In the genomic region with DNA sequence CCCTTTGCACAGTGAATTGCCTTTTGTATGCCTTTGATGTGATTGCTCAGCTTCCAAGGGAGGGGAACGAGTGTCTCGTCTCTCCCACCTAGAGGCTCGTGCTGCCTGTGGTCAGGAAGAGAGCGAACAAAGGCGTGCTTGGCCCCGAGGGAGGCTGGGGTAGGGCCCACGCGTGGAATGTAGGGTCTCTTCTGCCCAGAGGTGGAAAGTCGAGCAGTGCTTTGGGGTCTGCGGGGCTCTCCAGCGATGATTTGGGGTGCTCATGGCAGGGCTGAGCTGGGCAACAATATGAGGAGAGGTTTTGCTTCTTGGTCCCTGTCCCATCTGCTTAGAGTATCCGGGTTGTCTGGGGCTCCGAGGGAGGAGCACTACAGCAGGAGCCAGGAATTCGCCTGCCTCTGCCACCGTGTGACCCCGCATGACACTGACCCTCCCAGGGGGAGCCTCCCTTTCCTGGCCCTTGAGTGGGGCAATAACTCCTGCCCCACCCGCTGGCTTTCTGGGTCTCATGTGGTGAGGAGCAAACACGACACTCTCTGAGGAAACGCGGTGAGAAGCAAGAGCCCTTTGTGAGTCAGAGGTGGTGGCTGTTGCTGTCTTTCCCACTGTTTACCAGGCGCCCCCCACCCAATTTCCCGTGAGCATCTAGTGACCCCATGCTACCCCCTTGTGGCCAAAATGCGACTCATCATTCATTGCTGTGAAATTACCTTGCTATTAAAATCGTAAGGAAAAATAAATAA, we compare ENCODE assay signal across 8 cellular contexts. TPM values are rescaled to one million over a fixed set of nuclear protein-coding genes. Genes with fewer than 3 reads are reported as not detected.
A peak's percentile ranks its signal among the peaks of the same experiment; 100 is the strongest.
DNase-seq lines count a peak whose midpoint lies in the region; ATAC-seq and TF ChIP-seq lines count a peak whose summit lies in the region.

No MANE protein-coding gene starts in this region.

- peaks cover 55% of the 10 kb centered on the region for H3K4me1 ChIP-seq in lower lobe of right lung

- no peaks in the 10 kb centered on the region for H3K36me3 ChIP-seq in lower lobe of right lung

- DNase-seq in EL (peak; percentile 41), NCI-H146 treated with DMSO at 0.1 percent for 48 hours (lab: John Stamatoyannopoulos, UW; ENCODE audit: unreplicated experiment) (peak; percentile 95), lower lobe of right lung (peak; percentile 79), cerebellar nuclear complex (lab: John Stamatoyannopoulos, UW) (no peak)
- DNase-seq in activated CD4-positive, alpha-beta T cell treated with anti-CD3 and anti-CD28 coated beads for 48 hours: peak; percentile 76
- peak; percentile 27 to 52 (median 52) for DNase-seq in stimulated activated CD4-positive, alpha-beta T cell treated with anti-CD3 and anti-CD28 coated beads, TNF-alpha, amount 100 ng/mL, for 24 hours (ENCODE audit: low read depth in 3 of 3)

- intact Hi-C loops in lower lobe of right lung (cut with DNase I): loop anchor here (10.0 kb wide), 1 partner anchor 46 kb away; no protein-coding TSS in a partner anchor

- H3K9me3 ChIP-seq in lower lobe of right lung: no peaks in the 10 kb centered on the region

- no peak overlapping the region for H3K4me3 ChIP-seq in lower lobe of right lung

- H3K27me3 ChIP-seq in lower lobe of right lung (ENCODE audit: low read depth): no peaks in the 10 kb centered on the region

- ATAC-seq in lower lobe of right lung (peak; percentile 52 to 63), HG03432 (IDR thresholded peaks at IDR 0.05; ENCODE audit: unreplicated experiment) (no peak)

- TF ChIP-seq CTCF in lower lobe of right lung (IDR thresholded peaks at IDR 0.05): peak; percentile 57

- H3K27ac ChIP-seq in cingulate gyrus (ENCODE audit: low read depth, low read length) (peak overlapping the region; percentile 99), lower lobe of right lung (peak overlapping the region; percentile 82)

RNA-seq across cellular contexts. Expression of gene CCNL1, which starts 29.6 kb away (rescaled TPM):
- 133 TPM for total RNA-seq in lower lobe of right lung

Comparison
In these comparisons a context has a peak if more than half of its experiments do, and no peak if none do; other contexts are left out.
1. DNase-seq: peak in EL (single experiment), NCI-H146 treated with DMSO at 0.1 percent for 48 hours (single experiment), activated CD4-positive, alpha-beta T cell treated with anti-CD3 and anti-CD28 coated beads for 48 hours (single experiment), lower lobe of right lung (single experiment) and stimulated activated CD4-positive, alpha-beta T cell treated with anti-CD3 and anti-CD28 coated beads, TNF-alpha, amount 100 ng/mL, for 24 hours (3 of 3); none in cerebellar nuclear complex (0 of 2).